Comparison of ENCODE assay signal across 13 cellular contexts in the genomic region with DNA sequence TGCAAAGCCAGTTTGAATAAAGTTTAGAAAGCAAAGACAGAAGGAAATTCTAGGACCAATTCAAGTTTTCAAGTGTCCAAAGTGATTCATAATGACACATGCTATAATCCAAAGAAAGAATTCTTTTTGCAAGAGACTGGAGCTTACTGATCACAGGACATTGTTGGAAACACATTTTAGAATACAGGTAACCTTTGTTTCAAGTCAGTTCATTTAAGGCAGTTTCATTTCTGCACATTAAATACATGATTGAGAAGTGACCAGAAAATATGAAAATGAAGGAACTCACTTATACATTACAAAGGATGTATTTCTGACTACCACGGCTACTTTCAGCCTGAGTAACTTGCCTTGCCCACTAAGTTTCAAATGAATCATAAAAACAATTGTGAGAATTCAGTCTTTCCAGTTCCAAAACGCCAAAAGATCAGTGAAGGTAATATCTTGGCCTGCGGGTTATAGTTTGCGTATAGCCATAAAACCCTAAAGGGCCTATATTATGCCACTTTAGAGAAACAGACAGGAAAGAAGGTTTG. TPM values are rescaled to one million over a fixed set of nuclear protein-coding genes. Genes with fewer than 3 reads are reported as not detected.
DNase-seq lines count a peak whose midpoint lies in the region; ATAC-seq and TF ChIP-seq lines count a peak whose summit lies in the region.
"Had no signal": no experiment of that assay in that cellular context is flagged by ENCODE, and none has a peak within 500 bp of the region (broad histone marks: within the 10 kb centered on the region; RNA-seq: fewer than 3 reads in every experiment).

No MANE protein-coding gene starts in this region.

- intact Hi-C loops in mammary epithelial cell (cut with micrococcal nuclease), result loop anchor here (1.0 kb wide), 1 partner anchor 11 kb away; no protein-coding TSS in a partner anchor

- H3K4me3 ChIP-seq in mammary epithelial cell (replicated peaks in 1 of 3; ENCODE audit: insufficient read depth in 1 of 3, low read depth in 2 of 3, low read length in 3 of 3), result peak overlapping the region in 1 of 3 experiments; percentile 1
- no peak overlapping the region for H3K4me3 ChIP-seq in smooth muscle cell
- H3K4me3 ChIP-seq: pancreas, tibial artery had no signal

- H3K79me2 ChIP-seq in mammary epithelial cell (ENCODE audit: insufficient read depth, low read length), result peaks cover 53% of the 10 kb centered on the region
- H3K79me2 ChIP-seq in smooth muscle cell (ENCODE audit: low read depth), result peaks cover 39% of the 10 kb centered on the region

- H3K9ac ChIP-seq in mammary epithelial cell (ENCODE audit: insufficient read depth, low read length) (peak overlapping the region; percentile 41), smooth muscle cell (ENCODE audit: low read depth) (peak overlapping the region; percentile 3)

- H2AFZ ChIP-seq in mammary epithelial cell (ENCODE audit: low read depth, low read length) (no peak overlapping the region), smooth muscle cell (ENCODE audit: low read depth) (no peak overlapping the region)

- in situ Hi-C loops in mammary epithelial cell (cut with MboI; ENCODE audit: low sequenced_read_pairs in 2 of 2), result no loop called here

- H3K4me2 ChIP-seq in mammary epithelial cell (ENCODE audit: insufficient read depth, low read depth, low read length) (peak overlapping the region; percentile 62), smooth muscle cell (peak overlapping the region; percentile 30)

- BruUV-seq in mammary epithelial cell (replicated peaks; lab: Mats Ljungman, UMichigan), result no TSS peak

- peaks cover 9% of the 10 kb centered on the region for H3F3A ChIP-seq in smooth muscle cell (ENCODE audit: low read depth)

- peak; percentile 87 for DNase-seq in mammary epithelial cell
- DNase-seq in smooth muscle cell (lab: John Stamatoyannopoulos, UW; ENCODE audit: unreplicated experiment), result no peak
- DNase-seq in stimulated activated CD4-positive, alpha-beta T cell treated with anti-CD3 and anti-CD28 coated beads, Interleukin-15, amount 100 ng/mL, for 24 hours, result no peak
- DNase-seq: activated naive CD8-positive, alpha-beta T cell treated with anti-CD3 and anti-CD28 coated beads, Interleukin-2, amount 50 U/mL, for 24 hours; cortex of kidney; NCI-H2029 treated with DMSO at 0.1 percent for 48 hours; pancreas; SW 1271; tibial artery had no signal

- ATAC-seq in GM19395 (IDR thresholded peaks at IDR 0.05; ENCODE audit: unreplicated experiment) (peak; percentile 56), HG03558 (IDR thresholded peaks at IDR 0.05; ENCODE audit: extremely low read depth, unreplicated experiment) (peak; percentile 47), HG03108 (IDR thresholded peaks at IDR 0.05; ENCODE audit: unreplicated experiment) (no peak), GM21529 (IDR thresholded peaks at IDR 0.05; ENCODE audit: unreplicated experiment) (no peak)
- ATAC-seq: activated naive CD8-positive, alpha-beta T cell treated with anti-CD3 and anti-CD28 coated beads, Interleukin-2, amount 50 U/mL, for 24 hours; pancreas had no signal

- CTCF ChIA-PET in mammary epithelial cell (lab: Charles Lee; ENCODE audit: low non-redundant PET), result interaction anchor here (0.6 kb wide), 1 partner anchor 40 kb away, joined by 7 read pairs; no protein-coding TSS in a partner anchor

- H4K20me1 ChIP-seq in mammary epithelial cell (ENCODE audit: insufficient read depth, low read length) (no peaks in the 10 kb centered on the region), smooth muscle cell (ENCODE audit: low read depth) (peaks cover 18% of the 10 kb centered on the region)

- dilution Hi-C loops in mammary epithelial cell (cut with HindIII; ENCODE audit: low sequenced_read_pairs), result no loop called here

- H3K4me1 ChIP-seq in mammary epithelial cell (ENCODE audit: insufficient read depth, low read length) (peaks cover 34% of the 10 kb centered on the region), smooth muscle cell (ENCODE audit: low read depth) (no peaks in the 10 kb centered on the region)
- H3K4me1 ChIP-seq: pancreas, tibial artery had no signal

- H3K9me3 ChIP-seq in mammary epithelial cell (replicated peaks; ENCODE audit: insufficient read depth, low read length), result no peaks in the 10 kb centered on the region
- H3K9me3 ChIP-seq in smooth muscle cell (replicated peaks; ENCODE audit: low read depth), result no peaks in the 10 kb centered on the region
- H3K9me3 ChIP-seq: pancreas, tibial artery had no signal

- 21% methylated on average over 4 of the region's 4 CpGs for WGBS in mammary epithelial cell (ENCODE audit: low coverage, missing lambda C conversion rate)
- WGBS in smooth muscle cell (ENCODE audit: low lambda C conversion rate), result 75% methylated on average over 4 of the region's 4 CpGs

- H3K27ac ChIP-seq in mammary epithelial cell (ENCODE audit: insufficient read depth, low read depth, low read length) (peak overlapping the region; percentile 79), smooth muscle cell (ENCODE audit: low read depth) (peak overlapping the region; percentile 66)
- H3K27ac ChIP-seq: pancreas, tibial artery had no signal

- no peak for TF ChIP-seq CTCF in mammary epithelial cell (conservative IDR thresholded peaks at IDR 0.05 in 1 of 2, IDR thresholded peaks at IDR 0.05 in 1 of 2; ENCODE audit: extremely low read depth in 1 of 2, insufficient read depth in 1 of 2, low read depth in 1 of 2, low read length in 2 of 2)
- TF ChIP-seq CTCF in smooth muscle cell (IDR thresholded peaks at IDR 0.05; ENCODE audit: borderline replicate concordance, insufficient read depth, poor library complexity, severe bottlenecking), result no peak

- H3K27me3 ChIP-seq in mammary epithelial cell (ENCODE audit: insufficient read depth, low read length) (no peaks in the 10 kb centered on the region), smooth muscle cell (ENCODE audit: low read depth) (no peaks in the 10 kb centered on the region)
- H3K27me3 ChIP-seq: pancreas, tibial artery had no signal

- no peaks in the 10 kb centered on the region for H3K36me3 ChIP-seq in mammary epithelial cell (ENCODE audit: insufficient read depth, low read length)
- H3K36me3 ChIP-seq in smooth muscle cell (ENCODE audit: low read depth), result no peaks in the 10 kb centered on the region
- H3K36me3 ChIP-seq: pancreas, tibial artery had no signal

RNA-seq across cellular contexts. Expression of a gene that starts 48.7 kb away (rescaled TPM):
- total RNA-seq in mammary epithelial cell (10 to 100 TPM; 23.2 to 50.5 TPM), smooth muscle cell (49.9 and 68.9 TPM in 2 replicates)
- polyA plus RNA-seq in mammary epithelial cell (8.6 TPM), smooth muscle cell (7.8 and 13.3 TPM in 2 replicates)
- 50.8 TPM for polyA minus RNA-seq in mammary epithelial cell

Comparison
In these comparisons a context has a peak if more than half of its experiments do, and no peak if none do; other contexts are left out.
1. ATAC-seq: peak in GM19395 (single experiment) and HG03558 (single experiment); none in HG03108 (single experiment) and GM21529 (single experiment).